Comparison of ENCODE assay signal across 28 cellular contexts in the genomic region with DNA sequence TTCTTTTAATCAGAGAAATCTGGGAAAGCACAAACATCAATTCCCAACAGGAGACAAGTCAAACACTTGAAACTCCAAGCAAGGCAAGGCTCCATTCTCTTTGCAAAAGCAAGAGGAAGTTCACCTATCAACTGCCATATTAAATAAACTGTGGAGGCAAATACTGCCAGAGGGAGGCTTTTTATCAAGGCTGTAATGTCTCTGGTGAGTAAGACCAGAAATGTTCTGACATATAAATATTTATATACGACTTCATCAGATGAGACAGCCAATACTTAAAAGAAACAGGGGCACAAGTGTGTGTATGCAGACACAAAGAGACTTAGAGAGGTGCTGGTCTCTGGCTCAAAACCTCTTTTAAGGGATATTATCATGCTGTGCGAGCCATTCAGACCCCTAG. TPM values are rescaled to one million over a fixed set of nuclear protein-coding genes. Genes with fewer than 3 reads are reported as not detected.
"Had no signal": no experiment of that assay in that cellular context is flagged by ENCODE, and none has a peak within 500 bp of the region (broad histone marks: within the 10 kb centered on the region; RNA-seq: fewer than 3 reads in every experiment).

No MANE protein-coding gene starts in this region.

- H3K36me3 ChIP-seq: adrenal gland, ascending aorta, brain microvascular endothelial cell, sigmoid colon, stomach, suprapubic skin, tibial nerve had no signal

- DNase-seq: activated B cell treated with CpG ODN at 0.5 μM for 24 hours; activated CD4-positive, alpha-beta T cell treated with anti-CD3 and anti-CD28 coated beads for 36 hours; activated CD4-positive, alpha-beta T cell treated with anti-CD3 and anti-CD28 coated beads, Interleukin-2, amount 50 U/mL, for 4 hours; activated CD8-positive, alpha-beta memory T cell treated with anti-CD3 and anti-CD28 coated beads for 24 hours; activated CD8-positive, alpha-beta memory T cell treated with anti-CD3 and anti-CD28 coated beads, Interleukin-2, amount 50 U/mL, for 4 hours; activated naive CD4-positive, alpha-beta T cell; activated T-cell treated with anti-CD3 and anti-CD28 coated beads, Interleukin-2, amount 50 U/mL, for 24 hours; adrenal gland; brain microvascular endothelial cell; caudate nucleus; effector CD8-positive, alpha-beta T cell; left colon; mucosa of descending colon; nephron progenitor cell; nucleus accumbens; retina; sigmoid colon; stimulated activated CD4-positive, alpha-beta T cell treated with anti-CD3 and anti-CD28 coated beads, Interleukin-15, amount 100 ng/mL, for 24 hours; stomach had no signal

- H3K4me2 ChIP-seq: smooth muscle cell had no signal

- H3K4me1 ChIP-seq: adrenal gland, ascending aorta, foreskin keratinocyte, suprapubic skin, tibial nerve had no signal

- H3K9me3 ChIP-seq: adrenal gland, ascending aorta, mucosa of descending colon, sigmoid colon, stomach, suprapubic skin, tibial nerve had no signal

- H3K4me3 ChIP-seq: adrenal gland, ascending aorta, mucosa of descending colon, sigmoid colon, smooth muscle cell, stomach, suprapubic skin, tibial nerve had no signal

- H3K27ac ChIP-seq: adrenal gland, ascending aorta, brain microvascular endothelial cell, foreskin keratinocyte, sigmoid colon, stomach, suprapubic skin, tibial nerve had no signal

- ATAC-seq: activated CD4-positive, alpha-beta T cell treated with anti-CD3 and anti-CD28 coated beads for 36 hours; foreskin keratinocyte; left colon; mucosa of descending colon; stimulated activated memory B cell treated with anti-CD40 and anti-IgM and Interleukin-4, amounts not matched to agents 10 μg/mL and 1 μg/mL and 100 μg/mL, for 72 hours had no signal

- H3K27me3 ChIP-seq: ascending aorta, brain microvascular endothelial cell, foreskin keratinocyte, sigmoid colon, suprapubic skin had no signal

RNA-seq across cellular contexts. Expression of a gene that starts 24.5 kb away (rescaled TPM):
- total RNA-seq: activated B cell treated with CpG ODN at 0.5 μM for 24 hours; activated CD4-positive, alpha-beta T cell treated with anti-CD3 and anti-CD28 coated beads for 36 hours; activated T-helper 2 cell treated with anti-CD3 and anti-CD28 coated beads, Interferon-gamma antibody, Interleukin-2, Interleukin-4, amounts not matched to agents 10 μg/mL and 5 μg/mL and 100 μg/mL, durations not matched to agents 14 hours and 24 hours and 36 hours; ascending aorta; foreskin keratinocyte; glomerular endothelial cell had no signal
- polyA plus RNA-seq: foreskin keratinocyte, keratinocyte, smooth muscle cell had no signal
